Comparison of ENCODE assay signal across 18 cellular contexts in the genomic region with DNA sequence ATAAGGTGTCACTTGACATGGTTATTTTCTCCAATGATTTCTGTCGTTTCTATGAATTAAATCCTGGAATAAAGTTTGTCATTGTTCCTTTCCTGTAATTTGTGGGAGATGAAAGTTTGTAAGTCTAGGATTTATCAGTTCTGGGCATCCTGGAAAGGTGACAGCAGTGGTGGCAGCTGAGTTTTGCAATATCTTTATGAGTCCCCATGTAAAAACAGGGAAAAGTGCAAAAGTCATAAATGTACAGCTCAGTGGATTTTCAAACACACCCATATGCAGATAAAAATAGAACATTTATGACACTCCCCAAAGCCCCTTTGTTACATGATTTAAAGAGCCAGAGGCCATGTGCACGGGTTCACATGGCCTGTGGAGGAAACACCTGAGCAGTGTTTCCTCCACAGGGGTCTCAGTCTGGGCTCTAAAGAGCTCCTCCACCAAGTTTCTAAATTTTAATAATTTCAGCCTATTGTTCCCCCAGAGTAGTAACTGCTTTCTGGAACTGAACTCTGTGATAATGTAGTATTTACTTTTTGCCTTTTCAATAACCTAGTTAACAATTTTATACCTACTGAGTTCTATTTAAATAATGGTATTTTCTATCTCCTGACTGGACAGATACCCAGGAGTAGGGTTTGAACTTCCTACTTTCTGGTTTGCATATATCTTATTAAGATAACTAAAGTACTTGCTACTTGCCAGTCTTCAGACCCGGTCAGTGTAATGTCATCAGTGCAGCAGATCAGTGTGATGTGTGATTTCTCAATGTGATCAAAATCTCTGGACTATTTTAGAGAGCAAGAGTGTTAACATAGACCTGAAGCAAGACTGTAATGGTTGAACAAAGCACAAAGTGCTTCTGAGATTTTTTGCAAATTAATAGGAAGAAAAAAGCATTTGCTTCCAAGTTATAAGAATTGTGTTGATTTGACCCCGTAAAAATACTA. TPM values are rescaled to one million over a fixed set of nuclear protein-coding genes. Genes with fewer than 3 reads are reported as not detected.
"Had no signal": no experiment of that assay in that cellular context is flagged by ENCODE, and none has a peak within 500 bp of the region (broad histone marks: within the 10 kb centered on the region; RNA-seq: fewer than 3 reads in every experiment).

No MANE protein-coding gene starts in this region.

- ATAC-seq: activated T-helper 17 cell treated with anti-CD3 and anti-CD28 coated beads, Interleukin-2, amount 50 U/mL, for 72 hours; WTC11 had no signal

- H3K4me3 Mint-ChIP-seq: activated CD4-positive, alpha-beta T cell treated with anti-CD3 and anti-CD28 coated beads, Interleukin-2, amount 10 ng/mL, durations not matched to agents 24 days and 14 days; activated naive CD4-positive, alpha-beta T cell treated with anti-CD3 and anti-CD28 coated beads for 36 hours; activated T-helper 17 cell treated with anti-CD3 and anti-CD28 coated beads, Interleukin-2, amount 50 U/mL, for 72 hours; neural progenitor cell; WTC11 had no signal

- H3K27ac Mint-ChIP-seq: activated CD4-positive, alpha-beta T cell treated with anti-CD3 and anti-CD28 coated beads, Interleukin-2, amount 10 ng/mL, durations not matched to agents 24 days and 14 days; activated naive CD4-positive, alpha-beta T cell treated with anti-CD3 and anti-CD28 coated beads for 36 hours; activated T-helper 17 cell treated with anti-CD3 and anti-CD28 coated beads, Interleukin-2, amount 50 U/mL, for 72 hours; neural progenitor cell; WTC11 had no signal

- H3K27me3 ChIP-seq: adrenal gland, ovary, thyroid gland, vagina had no signal

- DNase-seq: activated CD4-positive, alpha-beta T cell treated with anti-CD3 and anti-CD28 coated beads, Interleukin-2, amount 10 ng/mL, durations not matched to agents 24 days and 14 days; activated CD8-positive, alpha-beta memory T cell treated with anti-CD3 and anti-CD28 coated beads for 24 hours; activated naive CD4-positive, alpha-beta T cell treated with anti-CD3 and anti-CD28 coated beads for 36 hours; adrenal gland; effector CD8-positive, alpha-beta T cell; kidney; ovary; stimulated activated CD4-positive, alpha-beta T cell treated with anti-CD3 and anti-CD28 coated beads, Interleukin-15, amount 100 ng/mL, for 24 hours; stimulated activated CD4-positive, alpha-beta T cell treated with anti-CD3 and anti-CD28 coated beads, Interleukin-4, amount 100 ng/mL, for 24 hours; thyroid gland had no signal

- H3K9me3 Mint-ChIP-seq: activated CD4-positive, alpha-beta T cell treated with anti-CD3 and anti-CD28 coated beads, Interleukin-2, amount 10 ng/mL, durations not matched to agents 24 days and 14 days; activated naive CD4-positive, alpha-beta T cell treated with anti-CD3 and anti-CD28 coated beads for 36 hours; activated T-helper 17 cell treated with anti-CD3 and anti-CD28 coated beads, Interleukin-2, amount 50 U/mL, for 72 hours; WTC11 had no signal

- H2AFZ ChIP-seq: neural progenitor cell had no signal

- H3K27me3 Mint-ChIP-seq: activated T-helper 17 cell treated with anti-CD3 and anti-CD28 coated beads, Interleukin-2, amount 50 U/mL, for 72 hours had no signal

- H3K9me3 ChIP-seq: adrenal gland, ovary, thyroid gland, vagina had no signal

- H3K27ac ChIP-seq: adrenal gland, coronary artery, neural progenitor cell, ovary, thyroid gland, vagina had no signal

- H3K4me3 ChIP-seq: adrenal gland, coronary artery, neural progenitor cell, ovary, thyroid gland, vagina had no signal

- H3K36me3 ChIP-seq: adrenal gland, neural progenitor cell, ovary, thyroid gland, vagina had no signal

- H3K4me2 ChIP-seq: neural progenitor cell had no signal

- H3K9ac ChIP-seq: neural progenitor cell had no signal

- H3K4me1 Mint-ChIP-seq: activated CD4-positive, alpha-beta T cell treated with anti-CD3 and anti-CD28 coated beads, Interleukin-2, amount 10 ng/mL, durations not matched to agents 24 days and 14 days; activated T-helper 17 cell treated with anti-CD3 and anti-CD28 coated beads, Interleukin-2, amount 50 U/mL, for 72 hours; WTC11 had no signal

- H3K4me1 ChIP-seq: adrenal gland, vagina had no signal

RNA-seq across cellular contexts. Expression of a gene that starts 38.6 kb away (rescaled TPM):
- total RNA-seq: activated CD4-positive, alpha-beta T cell treated with anti-CD3 and anti-CD28 coated beads, Interleukin-2, amount 10 ng/mL, durations not matched to agents 24 days and 14 days; activated naive CD4-positive, alpha-beta T cell treated with anti-CD3 and anti-CD28 coated beads for 36 hours; activated T-helper 17 cell treated with anti-CD3 and anti-CD28 coated beads, Interleukin-2, amount 50 U/mL, for 72 hours; adrenal gland; cardiac septum; lower leg skin; mesenteric fat pad; thyroid gland; vagina; WTC11 had no signal
